Comparison of ENCODE assay signal across 7 cellular contexts in genomic region chr20:48761023-48761785, GRCh38.
A peak's percentile ranks its signal among the peaks of the same experiment; 100 is the strongest.
DNase-seq lines count a peak whose midpoint lies in the region; ATAC-seq and TF ChIP-seq lines count a peak whose summit lies in the region.

No MANE protein-coding gene starts in this region.

- peak; percentile 84 for DNase-seq in NCI-H146 treated with DMSO at 0.1 percent for 48 hours (lab: John Stamatoyannopoulos, UW; ENCODE audit: unreplicated experiment)
- peak; percentile 88 for DNase-seq in activated CD8-positive, alpha-beta memory T cell treated with anti-CD3 and anti-CD28 coated beads, Interleukin-2, amount 10 ng/mL, durations not matched to agents 7 days and 5 days
- peak in 4 of 5 donors; percentile 46 to 71 (median 48) for DNase-seq in heart left ventricle
- peak; percentile 55 for DNase-seq in stomach
- no peak for DNase-seq in amygdala (lab: John Stamatoyannopoulos, UW)
- DNase-seq in brain microvascular endothelial cell, result no peak

- no peaks in the 10 kb centered on the region for H3K27me3 ChIP-seq in heart left ventricle
- no peaks in the 10 kb centered on the region for H3K27me3 ChIP-seq in stomach
- H3K27me3 ChIP-seq in brain microvascular endothelial cell (replicated peaks), result no peaks in the 10 kb centered on the region

- in situ Hi-C loops in brain microvascular endothelial cell (cut with HindIII; ENCODE audit: low pct_ligation_motif_present, low sequenced_read_pairs), result no loop called here

- ATAC-seq in activated CD8-positive, alpha-beta memory T cell treated with anti-CD3 and anti-CD28 coated beads, Interleukin-2, amount 10 ng/mL, durations not matched to agents 7 days and 5 days, result peak; percentile 27
- peak in 2 of 4 donors; percentile 19 to 28 for ATAC-seq in heart left ventricle
- ATAC-seq in HG03280 (IDR thresholded peaks at IDR 0.05; ENCODE audit: unreplicated experiment), result no peak

- CTCF ChIA-PET in activated CD8-positive, alpha-beta memory T cell treated with anti-CD3 and anti-CD28 coated beads, Interleukin-2, amount 10 ng/mL, durations not matched to agents 7 days and 5 days (lab: Charles Lee), result interaction anchor here (0.7 to 4.1 kb wide), 8 partner anchors 11 to 144 kb away, joined by 3 to 23 read pairs (median 3); no protein-coding TSS in a partner anchor

- H3K36me3 Mint-ChIP-seq in activated CD8-positive, alpha-beta memory T cell treated with anti-CD3 and anti-CD28 coated beads, Interleukin-2, amount 10 ng/mL, durations not matched to agents 7 days and 5 days, result peaks cover 36% of the 10 kb centered on the region

- TF ChIP-seq EP300 in stomach (IDR thresholded peaks at IDR 0.05), result no peak

- H3K36me3 ChIP-seq in heart left ventricle (no peaks in the 10 kb centered on the region), stomach (no peaks in the 10 kb centered on the region), brain microvascular endothelial cell (replicated peaks) (no peaks in the 10 kb centered on the region)

- H3K4me3 ChIP-seq in heart left ventricle (peak overlapping the region in 1 of 12 donors; percentile 23), stomach (no peak overlapping the region), brain microvascular endothelial cell (ENCODE audit: low read depth, low read length) (no peak overlapping the region)

- peak overlapping the region; percentile 53 for H3K4me3 Mint-ChIP-seq in activated CD8-positive, alpha-beta memory T cell treated with anti-CD3 and anti-CD28 coated beads, Interleukin-2, amount 10 ng/mL, durations not matched to agents 7 days and 5 days

- peak overlapping the region; percentile 94 for H3K27ac Mint-ChIP-seq in activated CD8-positive, alpha-beta memory T cell treated with anti-CD3 and anti-CD28 coated beads, Interleukin-2, amount 10 ng/mL, durations not matched to agents 7 days and 5 days

- H3K27ac ChIP-seq in heart left ventricle, result peak overlapping the region; percentile 26 to 87 (median 62)
- H3K27ac ChIP-seq in stomach, result peak overlapping the region in 4 of 5 donors; percentile 50 to 81 (median 78)
- H3K27ac ChIP-seq in brain microvascular endothelial cell, result no peak overlapping the region

- intact Hi-C loops in heart left ventricle (cut with DNase I), result loop anchor here in 3 of 10 donors (5.0 kb wide), 2 partner anchors 66 to 74 kb away; partner anchors contain the start of gene PREX1 (in 2 of the 3)
- intact Hi-C loops in stomach (cut with DNase I; ENCODE audit: low total_unique reads), result no loop called here

- H3K9me3 Mint-ChIP-seq in activated CD8-positive, alpha-beta memory T cell treated with anti-CD3 and anti-CD28 coated beads, Interleukin-2, amount 10 ng/mL, durations not matched to agents 7 days and 5 days (ENCODE audit: low read depth), result peaks cover 2% of the 10 kb centered on the region

- no peak for TF ChIP-seq POLR2A in heart left ventricle (IDR thresholded peaks at IDR 0.05)
- no peak for TF ChIP-seq POLR2A in stomach (IDR thresholded peaks at IDR 0.05)

- no peak for TF ChIP-seq CTCF in heart left ventricle (IDR thresholded peaks at IDR 0.05)
- no peak for TF ChIP-seq CTCF in stomach (IDR thresholded peaks at IDR 0.05)
- TF ChIP-seq CTCF in brain microvascular endothelial cell (IDR thresholded peaks at IDR 0.05; ENCODE audit: low read depth, low read length, missing control alignments), result no peak

- peaks cover 91% of the 10 kb centered on the region for H3K4me1 Mint-ChIP-seq in activated CD8-positive, alpha-beta memory T cell treated with anti-CD3 and anti-CD28 coated beads, Interleukin-2, amount 10 ng/mL, durations not matched to agents 7 days and 5 days

- H3K4me1 ChIP-seq in heart left ventricle, result peaks cover 0 to 92% (median 24%) of the 10 kb centered on the region in 12 donors
- H3K4me1 ChIP-seq in stomach, result peaks cover 0 to 61% (median 11%) of the 10 kb centered on the region in 4 donors

- 81 to 86% (median 84%) methylated on average over 12 of the region's 12 CpGs for WGBS in heart left ventricle, 4 donors
- 68 to 77% (median 73%) methylated on average over 11 to 12 of the region's 12 CpGs for WGBS in stomach, 5 donors

- H3K9me3 ChIP-seq in heart left ventricle (peaks cover 0 to 4% (median 0%) of the 10 kb centered on the region in 12 donors), stomach (no peaks in the 10 kb centered on the region)

- no peaks in the 10 kb centered on the region for H3K27me3 Mint-ChIP-seq in activated CD8-positive, alpha-beta memory T cell treated with anti-CD3 and anti-CD28 coated beads, Interleukin-2, amount 10 ng/mL, durations not matched to agents 7 days and 5 days

Comparison
In these comparisons a context has a peak if more than half of its experiments do, and no peak if none do; other contexts are left out.
1. DNase-seq: peak in NCI-H146 treated with DMSO at 0.1 percent for 48 hours (single experiment), activated CD8-positive, alpha-beta memory T cell treated with anti-CD3 and anti-CD28 coated beads, Interleukin-2, amount 10 ng/mL, durations not matched to agents 7 days and 5 days (single experiment), heart left ventricle (4 of 5) and stomach (single experiment); none in amygdala (0 of 56) and brain microvascular endothelial cell (single experiment).